ENCODE assay signal across 22 cellular contexts in genomic region chr2:42345986-42346385, GRCh38. TPM values are rescaled to one million over a fixed set of nuclear protein-coding genes. Genes with fewer than 3 reads are reported as not detected.
DNase-seq lines count a peak whose midpoint lies in the region; ATAC-seq and TF ChIP-seq lines count a peak whose summit lies in the region.
"Had no signal": no experiment of that assay in that cellular context is flagged by ENCODE, and none has a peak within 500 bp of the region (broad histone marks: within the 10 kb centered on the region; RNA-seq: fewer than 3 reads in every experiment).

No MANE protein-coding gene starts in this region.

- no peak for DNase-seq in SK-N-SH
- no peak for DNase-seq in endodermal cell
- peak; percentile 17 for DNase-seq in medulla oblongata (ENCODE audit: extremely low spot score)
- no peak for DNase-seq in T-helper 1 cell
- DNase-seq in NCI-H2196 (lab: John Stamatoyannopoulos, UW; ENCODE audit: unreplicated experiment) = no peak
- DNase-seq in AG08396 (ENCODE audit: low spot score) = no peak
- DNase-seq: COR-L47, DMS 273 treated with DMSO at 0.1 percent for 48 hours, DND-41, GDM1, NCI-H1105 treated with DMSO at 0.1 percent for 48 hours, NCI-H187 treated with DMSO at 0.1 percent for 48 hours, NCI-H345, NCI-H524 treated with DMSO at 0.1 percent for 48 hours, PC-9, SIG-M5 had no signal

- H3K4me3 Mint-ChIP-seq in endodermal cell = no peak overlapping the region
- H3K4me3 Mint-ChIP-seq: B cell had no signal

- peaks cover 14% of the 10 kb centered on the region; the same call in 1 of the 2 replicates for H4K20me1 ChIP-seq in SK-N-SH (ENCODE audit: insufficient read depth)

- no peak for TF ChIP-seq EP300 in SK-N-SH (IDR thresholded peaks at IDR 0.05; ENCODE audit: borderline replicate concordance in 1 of 2, low read depth in 1 of 2, low read length in 1 of 2)

- peaks cover 89% of the 10 kb centered on the region for H3K79me2 ChIP-seq in SK-N-SH (ENCODE audit: insufficient read depth)

- TF ChIP-seq RAD21 in SK-N-SH (IDR thresholded peaks at IDR 0.05; ENCODE audit: low read length) = no peak

- peaks cover 16 to 17% of the 10 kb centered on the region in 2 experiments; a peak in 3 of 4 replicates for H3K4me1 ChIP-seq in SK-N-SH (ENCODE audit: control insufficient read depth in 1 of 2, insufficient read depth in 2 of 2, low read depth in 1 of 2, low read length in 1 of 2)
- no peaks in the 10 kb centered on the region for H3K4me1 ChIP-seq in endodermal cell (ENCODE audit: control insufficient read depth, insufficient read depth, low read length)
- H3K4me1 ChIP-seq in skeletal muscle satellite cell (ENCODE audit: control insufficient read depth, insufficient read depth, low read length) = peaks cover 34% of the 10 kb centered on the region
- H3K4me1 ChIP-seq: HAP-1 had no signal

- H3K9ac ChIP-seq in SK-N-SH (no peak overlapping the region), endodermal cell (ENCODE audit: extremely low read depth, low read length, poor library complexity, severe bottlenecking) (no peak overlapping the region), skeletal muscle satellite cell (ENCODE audit: low read depth, low read length) (no peak overlapping the region)

- H3K4me1 Mint-ChIP-seq in endodermal cell = peaks cover 10% of the 10 kb centered on the region
- H3K4me1 Mint-ChIP-seq: B cell had no signal

- WGBS in SK-N-SH (ENCODE audit: low lambda C conversion rate) = 96% methylated on average over 4 of the region's 4 CpGs
- 96 to 100% methylated on average over 4 of the region's 4 CpGs for WGBS in endodermal cell (ENCODE audit: insufficient coverage in 1 of 2, insufficient read length in 1 of 2), 2 experiments

- no peaks in the 10 kb centered on the region for H3K9me3 Mint-ChIP-seq in endodermal cell

- peak overlapping the region; percentile 45 for H3K27ac Mint-ChIP-seq in endodermal cell
- H3K27ac Mint-ChIP-seq: B cell had no signal

- CTCF ChIA-PET in SK-N-SH (lab: Yijun Ruan, JAX) = interaction anchor here (0.6 to 1.7 kb wide), 2 partner anchors 8 to 17 kb away, joined by 3 to 6 read pairs; no protein-coding TSS in a partner anchor

- no peak for ATAC-seq in SK-N-SH treated with all-trans-retinoic acid at 6 μM for 48 hours

- H3K9me3 ChIP-seq in SK-N-SH = no peaks in the 10 kb centered on the region
- H3K9me3 ChIP-seq in endodermal cell (ENCODE audit: control insufficient read depth, low read length) = no peaks in the 10 kb centered on the region
- no peaks in the 10 kb centered on the region for H3K9me3 ChIP-seq in skeletal muscle satellite cell (replicated peaks; ENCODE audit: low read length)
- H3K9me3 ChIP-seq: HAP-1 had no signal

- no peaks in the 10 kb centered on the region for H3K27me3 Mint-ChIP-seq in endodermal cell (ENCODE audit: insufficient read depth)
- H3K27me3 Mint-ChIP-seq: B cell had no signal

- H3K4me3 ChIP-seq in SK-N-SH (ENCODE audit: low read depth in 2 of 2, low read length in 1 of 2) = no peak overlapping the region
- H3K4me3 ChIP-seq in endodermal cell (ENCODE audit: low read length) = no peak overlapping the region
- no peak overlapping the region for H3K4me3 ChIP-seq in skeletal muscle satellite cell (ENCODE audit: low read length)
- H3K4me3 ChIP-seq: HAP-1, PC-9 had no signal

- H3K36me3 ChIP-seq in SK-N-SH (replicated peaks in 1 of 2; ENCODE audit: control insufficient read depth in 1 of 2, insufficient read depth in 2 of 2, low read length in 1 of 2) = peaks cover 18 to 41% of the 10 kb centered on the region in 2 experiments
- H3K36me3 ChIP-seq in endodermal cell (ENCODE audit: control insufficient read depth, insufficient read depth, low read length) = peaks cover 62% of the 10 kb centered on the region
- peaks cover 23% of the 10 kb centered on the region for H3K36me3 ChIP-seq in skeletal muscle satellite cell (ENCODE audit: insufficient read depth, low read length)

- no peak overlapping the region for H3K4me2 ChIP-seq in SK-N-SH
- H3K4me2 ChIP-seq in skeletal muscle satellite cell (ENCODE audit: low read length) = peak overlapping the region; percentile 12
- H3K4me2 ChIP-seq: PC-9 had no signal

- H2AFZ ChIP-seq in SK-N-SH (ENCODE audit: low read depth) = no peak overlapping the region
- H2AFZ ChIP-seq: PC-9 had no signal

- H3K9me2 ChIP-seq in SK-N-SH = no peaks in the 10 kb centered on the region

- TF ChIP-seq CTCF in SK-N-SH (IDR thresholded peaks at IDR 0.05) (no peak), endodermal cell (conservative IDR thresholded peaks at IDR 0.05) (no peak)

- POLR2A ChIA-PET in SK-N-SH (lab: Yijun Ruan, JAX) = no interaction called here

- H3K27ac ChIP-seq in SK-N-SH (ENCODE audit: low read depth in 2 of 2, low read length in 1 of 2) = no peak overlapping the region; a peak in 1 of 4 replicates
- no peak overlapping the region for H3K27ac ChIP-seq in endodermal cell (ENCODE audit: low read depth, low read length)
- H3K27ac ChIP-seq: 22Rv1, PC-9, RWPE1 had no signal

- peaks cover 10% of the 10 kb centered on the region for H3F3A ChIP-seq in SK-N-SH (replicated peaks; ENCODE audit: insufficient read depth)

- peaks cover 57% of the 10 kb centered on the region for H3K36me3 Mint-ChIP-seq in endodermal cell (ENCODE audit: low read depth)

- H3K27me3 ChIP-seq in SK-N-SH (ENCODE audit: insufficient read depth) = no peaks in the 10 kb centered on the region
- H3K27me3 ChIP-seq in endodermal cell (ENCODE audit: control insufficient read depth, insufficient read depth, low read length, poor library complexity, severe bottlenecking) = no peaks in the 10 kb centered on the region
- H3K27me3 ChIP-seq in skeletal muscle satellite cell (ENCODE audit: control insufficient read depth, insufficient read depth, low read length) = no peaks in the 10 kb centered on the region

TF ChIP-seq in SK-N-SH, 30 proteins besides CTCF, POLR2A, EP300 and RAD21:
- no peak for TF ChIP-seq EZH2phosphoT487 (IDR thresholded peaks at IDR 0.05; ENCODE audit: borderline replicate concordance, low read depth)
- TF ChIP-seq NFIC (IDR thresholded peaks at IDR 0.05; ENCODE audit: borderline replicate concordance) = 0 out of 2 replicates have a peak, but pooled peaks have one; percentile 7

TF ChIP-seq in SK-N-SH treated with all-trans-retinoic acid at 6 μM for 48 hours, 23 proteins besides CTCF, POLR2A, EP300 and RAD21:
- TF ChIP-seq TOX (CRISPR knock-in tag; IDR thresholded peaks at IDR 0.05; ENCODE audit: borderline replicate concordance) (no peak), TSHZ2 (CRISPR knock-in tag; IDR thresholded peaks at IDR 0.05) (no peak), PPARA (CRISPR knock-in tag; IDR thresholded peaks at IDR 0.05; ENCODE audit: borderline replicate concordance) (no peak), SNAI2 (CRISPR knock-in tag; IDR thresholded peaks at IDR 0.05) (no peak), ZFP30 (CRISPR knock-in tag; IDR thresholded peaks at IDR 0.05) (no peak), GLIS3 (CRISPR knock-in tag; IDR thresholded peaks at IDR 0.05) (no peak), OSR1 (CRISPR knock-in tag; IDR thresholded peaks at IDR 0.05) (no peak), ZNF565 (CRISPR knock-in tag; conservative IDR thresholded peaks at IDR 0.05; ENCODE audit: low read depth) (no peak), ESRRG (CRISPR knock-in tag; IDR thresholded peaks at IDR 0.05) (no peak), ZNF8 (CRISPR knock-in tag; IDR thresholded peaks at IDR 0.05) (no peak), ZNF70 (CRISPR knock-in tag; IDR thresholded peaks at IDR 0.05) (no peak), BACH2 (CRISPR knock-in tag; IDR thresholded peaks at IDR 0.05; ENCODE audit: borderline replicate concordance) (no peak)

RNA-seq across cellular contexts. Expression of gene COX7A2L, which starts 15.0 kb away (rescaled TPM):
- polyA plus RNA-seq in SK-N-SH (2012; rRNA removed) = 77.6 and 82.3 TPM in 2 replicates
- 116 and 144 TPM in 2 replicates for polyA plus RNA-seq in SK-N-SH (2012; cell fraction: cytosol; rRNA removed)
- 27.9 and 31.9 TPM in 2 replicates for polyA plus RNA-seq in SK-N-SH (2012; cell fraction: nucleus; rRNA removed)
- total RNA-seq in endodermal cell = 100 to 1,000 TPM; 113 to 117 TPM
- 150 TPM for polyA plus RNA-seq in endodermal cell (2013, experiment 1 of 2)
- polyA plus RNA-seq in endodermal cell (2013, experiment 2 of 2) = 134 TPM
- 238 and 255 TPM in 2 replicates for total RNA-seq in skeletal muscle satellite cell (2012; rRNA removed)
